Comparison of ENCODE assay signal across 8 cellular contexts in genomic region chr3:14143826-14144225, GRCh38.
A peak's percentile ranks its signal among the peaks of the same experiment; 100 is the strongest.
DNase-seq lines count a peak whose midpoint lies in the region; ATAC-seq lines count a peak whose summit lies in the region.

No MANE protein-coding gene starts in this region.

- no peak overlapping the region for H3K4me3 ChIP-seq in HUES6 (ENCODE audit: low read depth, low read length)
- H3K4me3 ChIP-seq in iPS-18a (ENCODE audit: low read length), result no peak overlapping the region

- peak; percentile 89 for DNase-seq in ACHN
- DNase-seq in amniotic stem cell (lab: John Stamatoyannopoulos, UW), result peak; percentile 62
- no peak for DNase-seq in stimulated activated naive B cell treated with anti-CD40 and anti-IgM and Interleukin-4, amounts not matched to agents 10 μg/mL and 1 μg/mL and 100 μg/mL, for 72 hours
- no peak for DNase-seq in activated gamma-delta T cell treated with Interleukin-2 at 50 U/mL for 16 hours

- H3K4me1 Mint-ChIP-seq in stimulated activated naive B cell treated with anti-CD40 and anti-IgM and Interleukin-4, amounts not matched to agents 10 μg/mL and 1 μg/mL and 100 μg/mL, for 72 hours, result peaks cover 14 to 16% of the 10 kb centered on the region in 2 donors

- H3K27me3 Mint-ChIP-seq in stimulated activated naive B cell treated with anti-CD40 and anti-IgM and Interleukin-4, amounts not matched to agents 10 μg/mL and 1 μg/mL and 100 μg/mL, for 72 hours, result no peaks in the 10 kb centered on the region

- H3K9ac ChIP-seq in HUES6 (ENCODE audit: low read length) (peak overlapping the region; percentile 69), iPS-18a (ENCODE audit: low read length) (peak overlapping the region; percentile 59)

- H3K9me3 Mint-ChIP-seq in stimulated activated naive B cell treated with anti-CD40 and anti-IgM and Interleukin-4, amounts not matched to agents 10 μg/mL and 1 μg/mL and 100 μg/mL, for 72 hours, result no peaks in the 10 kb centered on the region

- H3K9me3 ChIP-seq in HUES6 (ENCODE audit: control insufficient read depth, insufficient read depth, low read depth, low read length) (no peaks in the 10 kb centered on the region), iPS-18a (ENCODE audit: control insufficient read depth, low read depth, low read length) (no peaks in the 10 kb centered on the region)

- H3K36me3 ChIP-seq in HUES6 (ENCODE audit: control insufficient read depth, insufficient read depth, low read length) (peaks cover 73% of the 10 kb centered on the region), iPS-18a (ENCODE audit: control insufficient read depth, low read depth, low read length) (peaks cover 22% of the 10 kb centered on the region)

- peak overlapping the region; percentile 87 for H3K27ac Mint-ChIP-seq in stimulated activated naive B cell treated with anti-CD40 and anti-IgM and Interleukin-4, amounts not matched to agents 10 μg/mL and 1 μg/mL and 100 μg/mL, for 72 hours

- H3K27ac ChIP-seq in HUES6 (ENCODE audit: low read depth, low read length), result peak overlapping the region; percentile 83
- H3K27ac ChIP-seq in iPS-18a (ENCODE audit: low read length), result peak overlapping the region; percentile 54

- no peak overlapping the region for H3K4me3 Mint-ChIP-seq in stimulated activated naive B cell treated with anti-CD40 and anti-IgM and Interleukin-4, amounts not matched to agents 10 μg/mL and 1 μg/mL and 100 μg/mL, for 72 hours

- H3K4me1 ChIP-seq in HUES6 (ENCODE audit: control insufficient read depth, insufficient read depth, low read length) (peaks cover 47% of the 10 kb centered on the region), iPS-18a (ENCODE audit: control insufficient read depth, low read depth, low read length) (peaks cover 9% of the 10 kb centered on the region)

- no peaks in the 10 kb centered on the region for H3K27me3 ChIP-seq in HUES6 (ENCODE audit: control insufficient read depth, insufficient read depth, low read length)
- no peaks in the 10 kb centered on the region for H3K27me3 ChIP-seq in iPS-18a (ENCODE audit: control insufficient read depth, insufficient read depth, low read length)

- ATAC-seq in stimulated activated naive B cell treated with anti-CD40 and anti-IgM and Interleukin-4, amounts not matched to agents 10 μg/mL and 1 μg/mL and 100 μg/mL, for 72 hours (replicated peaks), result no peak
- ATAC-seq in GM18502 (IDR thresholded peaks at IDR 0.05; ENCODE audit: poor library complexity, unreplicated experiment) (no peak), GM21390 (IDR thresholded peaks at IDR 0.05; ENCODE audit: unreplicated experiment) (no peak)

- in situ Hi-C loops in ACHN (cut with HindIII; ENCODE audit: low pct_ligation_motif_present, low pct_unique_long_range_greater_than_20kb, low sequenced_read_pairs), result no loop called here

- H3K36me3 Mint-ChIP-seq in stimulated activated naive B cell treated with anti-CD40 and anti-IgM and Interleukin-4, amounts not matched to agents 10 μg/mL and 1 μg/mL and 100 μg/mL, for 72 hours, result peaks cover 31 to 53% of the 10 kb centered on the region in 2 donors

Comparison
In these comparisons a context has a peak if more than half of its experiments do, and no peak if none do; other contexts are left out.
1. DNase-seq: peak in ACHN (single experiment) and amniotic stem cell (single experiment); none in stimulated activated naive B cell treated with anti-CD40 and anti-IgM and Interleukin-4, amounts not matched to agents 10 μg/mL and 1 μg/mL and 100 μg/mL, for 72 hours (single experiment) and activated gamma-delta T cell treated with Interleukin-2 at 50 U/mL for 16 hours (single experiment).